8 cellular contexts compared by ENCODE assay signal in genomic region chr13:72728290-72728605, GRCh38. TPM values are rescaled to one million over a fixed set of nuclear protein-coding genes. Genes with fewer than 3 reads are reported as not detected.
A peak's percentile ranks its signal among the peaks of the same experiment; 100 is the strongest.
DNase-seq lines count a peak whose midpoint lies in the region; ATAC-seq and TF ChIP-seq lines count a peak whose summit lies in the region.

No MANE protein-coding gene starts in this region.

- H3K36me3 ChIP-seq in BLaER1 (peaks cover 46% of the 10 kb centered on the region), Karpas-422 (ENCODE audit: insufficient read depth, low read length) (peaks cover 52% of the 10 kb centered on the region), colonic mucosa (no peaks in the 10 kb centered on the region)

- peaks cover 5% of the 10 kb centered on the region; the same call in 1 of the 2 replicates for H3K9me3 ChIP-seq in BLaER1
- H3K9me3 ChIP-seq in Karpas-422 (ENCODE audit: low read length) = no peaks in the 10 kb centered on the region
- no peaks in the 10 kb centered on the region for H3K9me3 ChIP-seq in colonic mucosa

- H3K27ac ChIP-seq in BLaER1 = peak overlapping the region; percentile 80
- peak overlapping the region; percentile 57 for H3K27ac ChIP-seq in Karpas-422 (ENCODE audit: low read length)
- H3K27ac ChIP-seq in colonic mucosa = peak overlapping the region; percentile 49

- H3K4me1 Mint-ChIP-seq in nephron = peaks cover 20% of the 10 kb centered on the region

- no peaks in the 10 kb centered on the region for H3K9me2 ChIP-seq in Karpas-422 (replicated peaks; ENCODE audit: insufficient read depth, low read length)

- no peak for ATAC-seq in HG03354 (IDR thresholded peaks at IDR 0.05; ENCODE audit: poor library complexity, severe bottlenecking, unreplicated experiment)

- H3K79me2 ChIP-seq in Karpas-422 (ENCODE audit: low read length) = peaks cover 92% of the 10 kb centered on the region

- no peaks in the 10 kb centered on the region for H3K9me3 Mint-ChIP-seq in nephron

- intact Hi-C loops in colonic mucosa (cut with DNase I) = loop anchor here (5.0 kb wide), 1 partner anchor 54 kb away; the partner anchor contains the start of genes DIS3 and PIBF1

- H3K27me3 ChIP-seq in BLaER1 (no peaks in the 10 kb centered on the region), Karpas-422 (ENCODE audit: low read length) (no peaks in the 10 kb centered on the region), colonic mucosa (no peaks in the 10 kb centered on the region)

- peaks cover 25% of the 10 kb centered on the region for H3K4me1 ChIP-seq in BLaER1
- H3K4me1 ChIP-seq in Karpas-422 (ENCODE audit: low read length) = peaks cover 36% of the 10 kb centered on the region
- H3K4me1 ChIP-seq in colonic mucosa = peaks cover 5% of the 10 kb centered on the region

- peaks cover 32% of the 10 kb centered on the region for H3K36me3 Mint-ChIP-seq in nephron (ENCODE audit: low read depth)

- peak overlapping the region; percentile 97 for H3K4me3 ChIP-seq in BLaER1
- peak overlapping the region; percentile 89 for H3K4me3 ChIP-seq in Karpas-422 (ENCODE audit: low read length)
- peak overlapping the region; percentile 87 for H3K4me3 ChIP-seq in colonic mucosa

- peak overlapping the region; percentile 93 for H3K4me2 ChIP-seq in BLaER1
- H3K4me2 ChIP-seq in Karpas-422 (ENCODE audit: low read depth, low read length, poor library complexity, severe bottlenecking) = peak overlapping the region; percentile 91

- H4K20me1 ChIP-seq in BLaER1 = no peaks in the 10 kb centered on the region
- no peaks in the 10 kb centered on the region for H4K20me1 ChIP-seq in Karpas-422 (ENCODE audit: insufficient read depth, low read depth, low read length)

- DNase-seq in Karpas-422 (peak; percentile 46), colonic mucosa (no peak), GM19240 (ENCODE audit: insufficient read length, low spot score) (no peak), mucosa of gallbladder (ENCODE audit: low spot score) (no peak)
- DNase-seq in NK-92 treated with Interleukin-12 subunit alpha and Interleukin-12 subunit beta, amount 100 ng/mL, for 24 hours (lab: John Stamatoyannopoulos, UW) = no peak

- no peak overlapping the region for H2AFZ ChIP-seq in Karpas-422 (ENCODE audit: low read length)

- H3K27ac Mint-ChIP-seq in nephron = peak overlapping the region; percentile 51 to 85 (median 76)

- no peaks in the 10 kb centered on the region for H3K27me3 Mint-ChIP-seq in nephron (ENCODE audit: low read depth)

- H3K4me3 Mint-ChIP-seq in nephron = peak overlapping the region; percentile 96 to 99 (median 98)

- H3K9ac ChIP-seq in BLaER1 = peak overlapping the region; percentile 84
- peak overlapping the region; percentile 88 for H3K9ac ChIP-seq in Karpas-422 (ENCODE audit: low read length)
- peak overlapping the region; percentile 85 to 89 for H3K9ac ChIP-seq in colonic mucosa (ENCODE audit: low read depth in 2 of 2, low read length in 2 of 2)

- TF ChIP-seq CTCF in colonic mucosa (IDR thresholded peaks at IDR 0.05) (no peak), nephron (IDR thresholded peaks at IDR 0.05; ENCODE audit: unreplicated experiment in 3 of 3) (no peak)

RNA-seq across cellular contexts. Expression of gene BORA, which starts 0.5 kb away (rescaled TPM):
- total RNA-seq in Karpas-422 (2014; rRNA removed; shearing (Covaris generic); ENCODE audit: low replicate concordance) = 15.8 and 42.3 TPM in 2 replicates
- total RNA-seq in colonic mucosa (10 to 100 TPM; 10.1 to 11.6 TPM), mucosa of gallbladder (3.4 TPM)

RNA-seq across cellular contexts. Expression of gene MZT1, which starts 0.8 kb away (rescaled TPM):
- 12.8 and 67.4 TPM in 2 replicates for total RNA-seq in Karpas-422 (2014; rRNA removed; shearing (Covaris generic); ENCODE audit: low replicate concordance)
- total RNA-seq in colonic mucosa = 10 to 100 TPM in 1 of 2 donors, 1 to 10 TPM in 1; 9.4 to 11.7 TPM
- 4.7 TPM for total RNA-seq in mucosa of gallbladder

RNA-seq across cellular contexts. Expression of gene DIS3, which starts 53.5 kb away (rescaled TPM):
- total RNA-seq in Karpas-422 (2014; rRNA removed; shearing (Covaris generic); ENCODE audit: low replicate concordance) = 27.9 and 40.1 TPM in 2 replicates
- total RNA-seq in colonic mucosa (10 to 100 TPM; 25.0 to 27.4 TPM), mucosa of gallbladder (29.1 TPM)

RNA-seq across cellular contexts. Expression of gene PIBF1, which starts 53.7 kb away (rescaled TPM):
- 27.8 and 39.1 TPM in 2 replicates for total RNA-seq in Karpas-422 (2014; rRNA removed; shearing (Covaris generic); ENCODE audit: low replicate concordance)
- total RNA-seq in colonic mucosa (10 to 100 TPM; 12.3 to 17.5 TPM), mucosa of gallbladder (16.5 TPM)
